ENCODE assay signal across 1 cellular context in genomic region chr7:47945261-47946015, GRCh38.
TF ChIP-seq lines count a peak whose summit lies in the region.

No MANE protein-coding gene starts in this region.

TF ChIP-seq in GM12878, 131 proteins besides CTCF, POLR2A, EP300 and RAD21 (continued from another document):
- TF ChIP-seq ELK1 (IDR thresholded peaks at IDR 0.05; ENCODE audit: low read depth, low read length): no peak
TF ChIP-seq in GM12878: peak in this region for 2.
